12 cellular contexts compared by ENCODE assay signal in the genomic region with DNA sequence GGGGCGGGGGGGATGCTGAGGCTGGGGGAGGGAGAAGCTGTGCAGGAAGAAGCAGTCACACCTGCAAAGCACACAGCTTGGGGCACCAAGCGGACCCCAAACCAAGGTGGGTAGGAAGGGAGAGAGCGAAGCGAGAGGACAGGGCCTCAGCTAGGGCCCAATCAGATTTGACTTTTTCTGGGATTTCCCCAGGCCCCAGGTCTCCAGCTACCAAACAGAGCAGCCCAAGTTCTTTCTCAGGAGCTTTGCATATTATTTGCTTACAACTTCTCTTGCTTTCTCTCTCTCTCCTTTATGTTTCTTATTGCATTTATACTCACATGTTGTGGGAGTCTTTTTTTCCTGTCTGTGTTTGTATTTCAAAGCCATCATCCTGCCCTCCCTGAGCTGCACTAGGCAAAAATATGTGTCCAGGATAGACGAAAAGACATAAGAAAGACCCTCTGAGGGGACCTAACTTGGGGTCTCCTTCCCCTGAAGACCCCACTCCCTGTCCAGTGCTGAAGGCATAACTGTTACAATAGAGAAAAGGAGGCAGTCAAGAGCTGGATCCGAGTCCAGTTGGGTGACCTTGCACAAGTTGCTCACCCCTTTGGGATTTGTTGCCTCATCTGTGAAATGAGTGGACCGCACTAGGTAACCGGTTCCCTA. TPM values are rescaled to one million over a fixed set of nuclear protein-coding genes. Genes with fewer than 3 reads are reported as not detected.
A peak's percentile ranks its signal among the peaks of the same experiment; 100 is the strongest.
DNase-seq lines count a peak whose midpoint lies in the region; ATAC-seq lines count a peak whose summit lies in the region.
"Had no signal": no experiment of that assay in that cellular context is flagged by ENCODE, and none has a peak within 500 bp of the region (broad histone marks: within the 10 kb centered on the region; RNA-seq: fewer than 3 reads in every experiment).

No MANE protein-coding gene starts in this region.

- no peak overlapping the region for H3K4me2 ChIP-seq in mesenchymal stem cell (ENCODE audit: low read length, poor library complexity, severe bottlenecking)

- no peak overlapping the region for H3K9ac ChIP-seq in mesenchymal stem cell (ENCODE audit: low read length)

- no peak overlapping the region for H3K18ac ChIP-seq in mesenchymal stem cell (ENCODE audit: low read depth in 1 of 2, low read length in 2 of 2)

- no peaks in the 10 kb centered on the region for H3K9me3 ChIP-seq in mesenchymal stem cell (ENCODE audit: control insufficient read depth, low read length)

- no peak overlapping the region for H3K27ac ChIP-seq in mesenchymal stem cell (ENCODE audit: low read length, poor library complexity, severe bottlenecking)

- peak; percentile 91 for DNase-seq in NAMALWA (ENCODE audit: low spot score)
- no peak for DNase-seq in mesenchymal stem cell
- DNase-seq in superior temporal gyrus (ENCODE audit: extremely low spot score) = no peak
- no peak for DNase-seq in SKM-1 treated with dmso at 0.1 percent for 144 hours (lab: John Stamatoyannopoulos, UW; ENCODE audit: unreplicated experiment)
- no peak for DNase-seq in NCI-H1417 (lab: John Stamatoyannopoulos, UW)
- no peak for DNase-seq in NCI-H774 (lab: John Stamatoyannopoulos, UW)
- DNase-seq: activated naive CD8-positive, alpha-beta T cell treated with anti-CD3 and anti-CD28 coated beads, Interleukin-2, amount 10 ng/mL, durations not matched to agents 7 days and 5 days; GM23248; NCI-H510A treated with DMSO at 0.1 percent for 48 hours; retina had no signal

- H2BK5ac ChIP-seq in mesenchymal stem cell (ENCODE audit: low read depth, low read length, poor library complexity, severe bottlenecking) = no peak overlapping the region

- no peaks in the 10 kb centered on the region for H3K79me1 ChIP-seq in mesenchymal stem cell (replicated peaks; ENCODE audit: low read length, poor library complexity, severe bottlenecking)

- no peak overlapping the region for H2BK120ac ChIP-seq in mesenchymal stem cell (ENCODE audit: low read depth, low read length)

- H2AFZ ChIP-seq in mesenchymal stem cell (ENCODE audit: low read depth, low read length) = no peak overlapping the region
- H2AFZ ChIP-seq: GM23248 had no signal

- no peak overlapping the region for H3K14ac ChIP-seq in mesenchymal stem cell (ENCODE audit: low read length in 2 of 2)

- H3K27me3 ChIP-seq in mesenchymal stem cell (ENCODE audit: control insufficient read depth in 1 of 2, insufficient read depth in 1 of 2, low read length in 2 of 2) = no peaks in the 10 kb centered on the region

- H3K23ac ChIP-seq in mesenchymal stem cell (ENCODE audit: low read length in 2 of 2) = no peak overlapping the region

- no peak overlapping the region for H2BK12ac ChIP-seq in mesenchymal stem cell (ENCODE audit: low read length in 2 of 2)

- no peaks in the 10 kb centered on the region for H3K36me3 ChIP-seq in mesenchymal stem cell (ENCODE audit: control insufficient read depth in 1 of 2, insufficient read depth in 2 of 2, low read depth in 1 of 2, low read length in 2 of 2)

- peaks cover 40% of the 10 kb centered on the region for H3K4me1 ChIP-seq in mesenchymal stem cell (ENCODE audit: control insufficient read depth, insufficient read depth, low read depth, low read length)

- no peak overlapping the region for H3K4ac ChIP-seq in mesenchymal stem cell (ENCODE audit: low read depth in 1 of 2, low read length in 2 of 2)

- H4K8ac ChIP-seq in mesenchymal stem cell (ENCODE audit: low read length) = no peak overlapping the region

- H2BK15ac ChIP-seq in mesenchymal stem cell (ENCODE audit: low read depth, poor library complexity, severe bottlenecking) = no peak overlapping the region

- peak overlapping the region; percentile 57 for H2AK5ac ChIP-seq in mesenchymal stem cell (ENCODE audit: low read length, severe bottlenecking)

- ATAC-seq in GM18520 (IDR thresholded peaks at IDR 0.05; ENCODE audit: unreplicated experiment) (peak; percentile 25), GM21576 (IDR thresholded peaks at IDR 0.05; ENCODE audit: unreplicated experiment) (peak; percentile 27)

- H3K4me3 ChIP-seq in mesenchymal stem cell (ENCODE audit: insufficient read depth in 1 of 2, low read depth in 1 of 2, low read length in 2 of 2) = no peak overlapping the region
- H3K4me3 ChIP-seq: GM23248 had no signal

- no peak overlapping the region for H4K91ac ChIP-seq in mesenchymal stem cell (ENCODE audit: low read length)

- WGBS in mesenchymal stem cell = 91% methylated on average over 7 of the region's 8 CpGs

RNA-seq across cellular contexts. Expression of gene SMNDC1, which starts 50.6 kb away (rescaled TPM):
- polyA plus RNA-seq in mesenchymal stem cell (2013, experiment 1 of 2) = 27.4 TPM
- polyA plus RNA-seq in mesenchymal stem cell (2013, experiment 2 of 2) = 26.1 TPM
